In genomic region chr14:23988610-23989363, GRCh38 we compare ENCODE assay signal across 8 cellular contexts. TPM values are rescaled to one million over a fixed set of nuclear protein-coding genes. Genes with fewer than 3 reads are reported as not detected.
A peak's percentile ranks its signal among the peaks of the same experiment; 100 is the strongest.
DNase-seq lines count a peak whose midpoint lies in the region; ATAC-seq, FAIRE-seq and TF ChIP-seq lines count a peak whose summit lies in the region.
"Not testable (repeated sequence)": the region's sequence is repeated elsewhere in the genome, so short reads cannot be mapped to it uniquely, and the experiment has no call there.

TSS of gene DHRS4L2 (plus strand) at chr14:23988929. CDS start at chr14:23988948, 19 bp downstream.

- peak within 1 kb of the TSS; percentile 80 for H3K9ac ChIP-seq in BLaER1

- H3K4me2 ChIP-seq in BLaER1: peak within 1 kb of the TSS; percentile 99

- H3K4me3 ChIP-seq in BLaER1: peak within 1 kb of the TSS; percentile 70
- H3K4me3 ChIP-seq in lower lobe of right lung: peak within 1 kb of the TSS; percentile 30

- peaks cover 13% of the 10 kb centered on the region; the same call in 1 of the 2 replicates for H3K36me3 ChIP-seq in BLaER1
- not testable (repeated sequence) for H3K36me3 ChIP-seq in lower lobe of right lung

- CTCF ChIA-PET in activated CD8-positive, alpha-beta memory T cell treated with anti-CD3 and anti-CD28 coated beads for 36 hours (lab: Charles Lee): interaction anchor here (0.6 to 1.3 kb wide), 2 partner anchors 120 to 443 kb away, joined by 4 read pairs; no protein-coding TSS in a partner anchor

- peaks cover 18% of the 10 kb centered on the region for H3K4me1 ChIP-seq in BLaER1
- H3K4me1 ChIP-seq in lower lobe of right lung: peaks cover 28% of the 10 kb centered on the region

- TF ChIP-seq CTCF in lower lobe of right lung (IDR thresholded peaks at IDR 0.05): not testable (repeated sequence)

- H3K9me3 ChIP-seq in BLaER1, lower lobe of right lung: not testable (repeated sequence)

- DNase-seq in GM19239 (ENCODE audit: insufficient read length, low spot score): peak; percentile 46
- peak; percentile 81 for DNase-seq in NOMO-1 treated with DMSO at 0.1 percent for 48 hours (lab: John Stamatoyannopoulos, UW; ENCODE audit: unreplicated experiment)
- peak; percentile 58 for DNase-seq in effector CD8-positive, alpha-beta T cell (lab: John Stamatoyannopoulos, UW)
- DNase-seq in lower lobe of right lung: peak; percentile 87
- DNase-seq in stimulated activated CD4-positive, alpha-beta T cell treated with anti-CD3 and anti-CD28 coated beads, Interleukin-4, amount 100 ng/mL, for 1 hour: peak; percentile 81

- FAIRE-seq in GM19239 (lab: Jason Lieb, UNC): peak; percentile 69

- POLR2A ChIA-PET in activated CD8-positive, alpha-beta memory T cell treated with anti-CD3 and anti-CD28 coated beads for 36 hours (lab: Charles Lee): interaction anchor here (0.7 to 1.1 kb wide), 3 partner anchors 19 to 105 kb away, joined by 3 to 4 read pairs (median 3); partner anchors contain the start of genes CARMIL3 and PCK2

- H3K27ac ChIP-seq in BLaER1 (peak within 1 kb of the TSS; percentile 82), lower lobe of right lung (peak within 1 kb of the TSS; percentile 68)

- intact Hi-C loops in lower lobe of right lung (cut with DNase I): not testable (repeated sequence)

- ATAC-seq in HG03159 (IDR thresholded peaks at IDR 0.05; ENCODE audit: unreplicated experiment) (peak; percentile 84), lower lobe of right lung (peak; percentile 94 to 98)

- not testable (repeated sequence) for H3K27me3 ChIP-seq in BLaER1; lower lobe of right lung (ENCODE audit: low read depth)

- not testable (repeated sequence) for H4K20me1 ChIP-seq in BLaER1

RNA-seq across cellular contexts. Expression of gene DHRS4L2, which starts in this region (rescaled TPM):
- total RNA-seq in activated CD8-positive, alpha-beta memory T cell treated with anti-CD3 and anti-CD28 coated beads for 36 hours: 10 to 100 TPM; 19.8 to 21.6 TPM
- total RNA-seq in lower lobe of right lung: 19.4 TPM

Comparison
In these comparisons a context has a peak if more than half of its experiments do, and no peak if none do; other contexts are left out.
1. Peak in every context shown above with its lines: DNase-seq, ATAC-seq, H3K4me3 ChIP-seq and H3K27ac ChIP-seq.